Comparison of ENCODE assay signal across 21 cellular contexts in the genomic region with DNA sequence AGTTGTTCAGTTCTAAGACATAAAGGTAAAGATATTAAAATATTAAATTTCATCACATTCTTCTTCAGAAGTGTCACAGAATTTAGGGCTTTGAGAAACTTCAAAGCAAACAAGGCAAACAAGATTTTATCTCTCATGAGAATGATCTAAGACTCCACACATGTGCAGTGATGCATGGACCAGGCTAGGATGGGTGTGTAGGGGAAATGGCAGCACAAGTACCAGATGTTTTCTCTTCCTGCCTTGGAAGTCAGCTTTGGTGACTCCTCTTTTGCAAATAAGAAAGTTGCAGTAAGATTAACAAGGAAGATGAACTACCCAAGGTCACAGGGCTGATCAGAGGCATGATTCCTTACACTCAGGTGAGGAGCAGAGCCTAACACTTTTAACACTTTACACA.
"Had no signal": no experiment of that assay in that cellular context is flagged by ENCODE, and none has a peak within 500 bp of the region (broad histone marks: within the 10 kb centered on the region; RNA-seq: fewer than 3 reads in every experiment).

No MANE protein-coding gene starts in this region.

- H3K4me1 Mint-ChIP-seq: activated naive CD8-positive, alpha-beta T cell treated with anti-CD3 and anti-CD28 coated beads, Interleukin-2, amount 10 ng/mL, durations not matched to agents 7 days and 5 days; central memory CD8-positive, alpha-beta T cell; stimulated activated naive CD8-positive, alpha-beta T cell treated with anti-CD3 and anti-CD28 coated beads, Interleukin-15, amount 100 ng/mL, for 72 hours had no signal

- H3K36me3 ChIP-seq: brain microvascular endothelial cell, neutrophil, upper lobe of left lung had no signal

- H3K27me3 Mint-ChIP-seq: central memory CD8-positive, alpha-beta T cell; stimulated activated naive CD8-positive, alpha-beta T cell treated with anti-CD3 and anti-CD28 coated beads, Interleukin-15, amount 100 ng/mL, for 72 hours had no signal

- H3K27ac Mint-ChIP-seq: activated B cell treated with CpG ODN at 0.5 μM for 24 hours; activated CD4-positive, alpha-beta T cell treated with anti-CD3 and anti-CD28 coated beads, Interleukin-2, amount 10 ng/mL, durations not matched to agents 7 days and 5 days; activated naive CD8-positive, alpha-beta T cell treated with anti-CD3 and anti-CD28 coated beads, Interleukin-2, amount 10 ng/mL, durations not matched to agents 7 days and 5 days; activated T-helper 1 cell treated with anti-CD3 and anti-CD28 coated beads, Interleukin-12 subunit alpha, Interleukin-12 subunit beta, Interleukin-2, Interleukin-4 antibody, amounts not matched to agents 30 ng/mL and 10 ng/mL and 1 ng/mL, durations not matched to agents 14 hours and 24 hours and 36 hours; stimulated activated naive CD8-positive, alpha-beta T cell treated with anti-CD3 and anti-CD28 coated beads, Interleukin-15, amount 100 ng/mL, for 72 hours had no signal

- H3K36me3 Mint-ChIP-seq: activated naive CD8-positive, alpha-beta T cell treated with anti-CD3 and anti-CD28 coated beads, Interleukin-2, amount 10 ng/mL, durations not matched to agents 7 days and 5 days; naive thymus-derived CD8-positive, alpha-beta T cell had no signal

- H3K9me3 ChIP-seq: neutrophil, upper lobe of left lung had no signal

- FAIRE-seq: kidney, TTC549 had no signal

- DNase-seq: activated B cell treated with CpG ODN at 0.5 μM for 24 hours; activated CD4-positive, alpha-beta T cell treated with anti-CD3 and anti-CD28 coated beads, Interleukin-2, amount 10 ng/mL, durations not matched to agents 7 days and 5 days; activated CD8-positive, alpha-beta memory T cell treated with anti-CD3 and anti-CD28 coated beads for 24 hours; activated naive CD4-positive, alpha-beta T cell; activated naive CD8-positive, alpha-beta T cell treated with anti-CD3 and anti-CD28 coated beads, Interleukin-2, amount 10 ng/mL, durations not matched to agents 7 days and 5 days; brain microvascular endothelial cell; effector CD4-positive, alpha-beta T cell; hippocampal formation; kidney; left ventricle myocardium superior; mesenchymal stem cell; naive thymus-derived CD8-positive, alpha-beta T cell; stimulated activated CD4-positive, alpha-beta T cell treated with anti-CD3 and anti-CD28 coated beads, Interleukin-1b, Interleukin-23, amount 100 ng/mL, for 48 hours; stimulated activated naive CD8-positive, alpha-beta T cell treated with anti-CD3 and anti-CD28 coated beads, Interleukin-15, amount 100 ng/mL, for 72 hours; upper lobe of left lung had no signal

- H3K27ac ChIP-seq: brain microvascular endothelial cell, coronary artery, epithelial cell of prostate, neutrophil, upper lobe of left lung had no signal

- H3K4me3 ChIP-seq: coronary artery, upper lobe of left lung had no signal

- H3K4me3 Mint-ChIP-seq: activated B cell treated with CpG ODN at 0.5 μM for 24 hours; activated CD4-positive, alpha-beta T cell treated with anti-CD3 and anti-CD28 coated beads, Interleukin-2, amount 10 ng/mL, durations not matched to agents 7 days and 5 days; activated naive CD8-positive, alpha-beta T cell treated with anti-CD3 and anti-CD28 coated beads, Interleukin-2, amount 10 ng/mL, durations not matched to agents 7 days and 5 days; activated T-helper 1 cell treated with anti-CD3 and anti-CD28 coated beads, Interleukin-12 subunit alpha, Interleukin-12 subunit beta, Interleukin-2, Interleukin-4 antibody, amounts not matched to agents 30 ng/mL and 10 ng/mL and 1 ng/mL, durations not matched to agents 14 hours and 24 hours and 36 hours; central memory CD8-positive, alpha-beta T cell; naive thymus-derived CD8-positive, alpha-beta T cell; stimulated activated naive CD8-positive, alpha-beta T cell treated with anti-CD3 and anti-CD28 coated beads, Interleukin-15, amount 100 ng/mL, for 72 hours had no signal

- H3K27me3 ChIP-seq: brain microvascular endothelial cell, neutrophil, upper lobe of left lung had no signal

- H3K9me3 Mint-ChIP-seq: activated B cell treated with CpG ODN at 0.5 μM for 24 hours; activated CD4-positive, alpha-beta T cell treated with anti-CD3 and anti-CD28 coated beads, Interleukin-2, amount 10 ng/mL, durations not matched to agents 7 days and 5 days; naive thymus-derived CD8-positive, alpha-beta T cell; stimulated activated naive CD8-positive, alpha-beta T cell treated with anti-CD3 and anti-CD28 coated beads, Interleukin-15, amount 100 ng/mL, for 72 hours had no signal

- ATAC-seq: left ventricle myocardium superior; naive thymus-derived CD8-positive, alpha-beta T cell; stimulated activated naive CD8-positive, alpha-beta T cell treated with anti-CD3 and anti-CD28 coated beads, Interleukin-15, amount 100 ng/mL, for 72 hours had no signal
